Comparison of ENCODE assay signal across 8 cellular contexts in genomic region chr17:35368086-35368824, GRCh38. TPM values are rescaled to one million over a fixed set of nuclear protein-coding genes. Genes with fewer than 3 reads are reported as not detected.
DNase-seq lines count a peak whose midpoint lies in the region; ATAC-seq and TF ChIP-seq lines count a peak whose summit lies in the region.

No MANE protein-coding gene starts in this region.

- TF ChIP-seq POLR2A in vagina (IDR thresholded peaks at IDR 0.05): no peak

- H3K4me1 Mint-ChIP-seq in activated CD8-positive, alpha-beta T cell treated with anti-CD3 and anti-CD28 coated beads for 36 hours (ENCODE audit: low read depth): peaks cover 66% of the 10 kb centered on the region

- peaks cover 81% of the 10 kb centered on the region for H3K36me3 Mint-ChIP-seq in activated CD8-positive, alpha-beta T cell treated with anti-CD3 and anti-CD28 coated beads for 36 hours (ENCODE audit: low read depth)

- peak overlapping the region; percentile 44 for H3K27ac Mint-ChIP-seq in activated CD8-positive, alpha-beta T cell treated with anti-CD3 and anti-CD28 coated beads for 36 hours

- H3K4me1 ChIP-seq in mammary epithelial cell (ENCODE audit: insufficient read depth, low read length) (peaks cover under 1% of the 10 kb centered on the region), vagina (peaks cover 17% of the 10 kb centered on the region)

- ATAC-seq in GM19468 (IDR thresholded peaks at IDR 0.05; ENCODE audit: extremely low read depth, unreplicated experiment) (peak; percentile 93), HG03442 (IDR thresholded peaks at IDR 0.05; ENCODE audit: unreplicated experiment) (peak; percentile 88)
- ATAC-seq in activated CD8-positive, alpha-beta T cell treated with anti-CD3 and anti-CD28 coated beads for 36 hours: peak; percentile 93

- in situ Hi-C loops in mammary epithelial cell (cut with MboI; ENCODE audit: low sequenced_read_pairs in 2 of 2): no loop called here

- no peaks in the 10 kb centered on the region for H3K79me2 ChIP-seq in mammary epithelial cell (ENCODE audit: insufficient read depth, low read length)

- peaks cover 25% of the 10 kb centered on the region for H3K9me3 Mint-ChIP-seq in activated CD8-positive, alpha-beta T cell treated with anti-CD3 and anti-CD28 coated beads for 36 hours

- H4K20me1 ChIP-seq in mammary epithelial cell (ENCODE audit: insufficient read depth, low read length): no peaks in the 10 kb centered on the region

- H3K27me3 Mint-ChIP-seq in activated CD8-positive, alpha-beta T cell treated with anti-CD3 and anti-CD28 coated beads for 36 hours: no peaks in the 10 kb centered on the region

- no peak overlapping the region for H2AFZ ChIP-seq in mammary epithelial cell (ENCODE audit: low read depth, low read length)

- BruUV-seq in mammary epithelial cell (replicated peaks; lab: Mats Ljungman, UMichigan): no TSS peak

- no peaks in the 10 kb centered on the region for H3K36me3 ChIP-seq in mammary epithelial cell (ENCODE audit: insufficient read depth, low read length)
- peaks cover 0 to 4% of the 10 kb centered on the region in 2 donors for H3K36me3 ChIP-seq in vagina

- TF ChIP-seq CTCF in activated CD8-positive, alpha-beta T cell treated with anti-CD3 and anti-CD28 coated beads for 36 hours (IDR thresholded peaks at IDR 0.05): no peak
- TF ChIP-seq CTCF in mammary epithelial cell (conservative IDR thresholded peaks at IDR 0.05 in 1 of 2, IDR thresholded peaks at IDR 0.05 in 1 of 2; ENCODE audit: extremely low read depth in 1 of 2, insufficient read depth in 1 of 2, low read depth in 1 of 2, low read length in 2 of 2) (no peak), vagina (IDR thresholded peaks at IDR 0.05) (no peak)

- H3K4me2 ChIP-seq in mammary epithelial cell (ENCODE audit: insufficient read depth, low read depth, low read length): no peak overlapping the region

- H3K4me3 ChIP-seq in GM08714 (ENCODE audit: low read length) (peak overlapping the region; percentile 24; the same call in 1 of the 2 replicates), mammary epithelial cell (replicated peaks in 1 of 3; ENCODE audit: insufficient read depth in 1 of 3, low read depth in 2 of 3, low read length in 3 of 3) (no peak overlapping the region), vagina (no peak overlapping the region)

- dilution Hi-C loops in mammary epithelial cell (cut with HindIII; ENCODE audit: low sequenced_read_pairs): no loop called here

- H3K27me3 ChIP-seq in mammary epithelial cell (ENCODE audit: insufficient read depth, low read length) (peaks cover 24% of the 10 kb centered on the region), vagina (no peaks in the 10 kb centered on the region)

- intact Hi-C loops in activated CD8-positive, alpha-beta T cell treated with anti-CD3 and anti-CD28 coated beads for 36 hours (cut with micrococcal nuclease): no loop called here
- intact Hi-C loops in mammary epithelial cell (cut with micrococcal nuclease) (no loop called here), vagina (cut with DNase I) (loop anchor here (10.0 kb wide), 1 partner anchor 77 kb away; the partner anchor contains the start of gene SLFN13)

- H3K9me3 ChIP-seq in mammary epithelial cell (replicated peaks; ENCODE audit: insufficient read depth, low read length) (peaks cover 6% of the 10 kb centered on the region), vagina (no peaks in the 10 kb centered on the region)

- DNase-seq in activated CD8-positive, alpha-beta T cell treated with anti-CD3 and anti-CD28 coated beads for 36 hours: peak; percentile 47
- peak; percentile 20 for DNase-seq in putamen (ENCODE audit: low spot score)
- DNase-seq in mammary epithelial cell: no peak
- DNase-seq in effector CD8-positive, alpha-beta T cell (lab: John Stamatoyannopoulos, UW): no peak
- DNase-seq in vagina (ENCODE audit: extremely low spot score in 2 of 2): no peak

- H3K9ac ChIP-seq in mammary epithelial cell (ENCODE audit: insufficient read depth, low read length): no peak overlapping the region

- 46% methylated on average over 4 of the region's 4 CpGs for WGBS in mammary epithelial cell (ENCODE audit: low coverage, missing lambda C conversion rate)

- H3K27ac ChIP-seq in mammary epithelial cell (ENCODE audit: insufficient read depth, low read depth, low read length) (no peak overlapping the region), vagina (no peak overlapping the region)

- peak overlapping the region; percentile 24 for H3K4me3 Mint-ChIP-seq in activated CD8-positive, alpha-beta T cell treated with anti-CD3 and anti-CD28 coated beads for 36 hours

- CTCF ChIA-PET in activated CD8-positive, alpha-beta T cell treated with anti-CD3 and anti-CD28 coated beads for 36 hours (lab: Charles Lee): interaction anchor here (0.7 kb wide), 2 partner anchors 9 to 323 kb away, joined by 3 read pairs; no protein-coding TSS in a partner anchor
- CTCF ChIA-PET in mammary epithelial cell (lab: Charles Lee; ENCODE audit: low non-redundant PET): no interaction called here

- POLR2A ChIA-PET in activated CD8-positive, alpha-beta T cell treated with anti-CD3 and anti-CD28 coated beads for 36 hours (lab: Charles Lee): interaction anchor here (0.7 to 1.3 kb wide), 2 partner anchors 35 to 163 kb away, joined by 3 to 4 read pairs; no protein-coding TSS in a partner anchor

RNA-seq across cellular contexts. Expression of gene SLFN11, which starts 5.2 kb away (rescaled TPM):
- 100 to 1,000 TPM in 1 of 2 experiments, 10 to 100 TPM in 1; 95.8 to 106 TPM for total RNA-seq in activated CD8-positive, alpha-beta T cell treated with anti-CD3 and anti-CD28 coated beads for 36 hours
- under 1 TPM in 1 of 2 donors, not detected in 1; 0.50 TPM for total RNA-seq in mammary epithelial cell
- 0.14 TPM for polyA plus RNA-seq in mammary epithelial cell
- not detected for polyA minus RNA-seq in mammary epithelial cell
- total RNA-seq in vagina: 21.1 TPM

Comparison
In these comparisons a context has a peak if more than half of its experiments do, and no peak if none do; other contexts are left out.
1. DNase-seq: peak in activated CD8-positive, alpha-beta T cell treated with anti-CD3 and anti-CD28 coated beads for 36 hours (single experiment) and putamen (single experiment); none in mammary epithelial cell (single experiment), effector CD8-positive, alpha-beta T cell (single experiment) and vagina (0 of 2).
2. RNA of gene SLFN11, which starts 5.2 kb away (total RNA-seq): 95.8 to 106 TPM in activated CD8-positive, alpha-beta T cell treated with anti-CD3 and anti-CD28 coated beads for 36 hours and 21.1 TPM in vagina (single experiment); 0.50 TPM in mammary epithelial cell; every median in the first group is over 10 times any median in the second.
3. Peak in every context shown above with its lines, with median percentiles within 50 percentile points of each other: ATAC-seq.